In the genomic region with DNA sequence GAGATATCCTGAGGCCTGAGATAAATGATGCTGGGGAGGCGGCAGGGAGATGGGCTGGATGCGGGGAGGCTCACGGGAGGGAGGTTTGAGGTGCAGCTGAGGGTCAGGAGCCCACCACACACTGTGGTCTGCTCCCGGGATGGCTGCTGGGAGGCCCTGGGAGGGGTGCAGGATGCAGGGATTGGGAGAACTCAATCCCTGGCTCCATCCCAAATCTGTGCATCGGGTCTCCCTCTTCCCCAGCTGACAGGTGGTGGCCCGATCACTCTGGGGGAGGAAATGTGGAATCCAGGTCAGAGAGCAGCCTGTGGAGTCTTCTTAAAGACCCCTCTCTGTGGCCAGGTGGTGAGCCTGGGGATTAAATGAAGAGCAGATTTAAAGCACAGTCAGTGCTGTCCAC, we compare ENCODE assay signal across 18 cellular contexts. TPM values are rescaled to one million over a fixed set of nuclear protein-coding genes. Genes with fewer than 3 reads are reported as not detected.
DNase-seq lines count a peak whose midpoint lies in the region; ATAC-seq and TF ChIP-seq lines count a peak whose summit lies in the region.
"Had no signal": no experiment of that assay in that cellular context is flagged by ENCODE, and none has a peak within 500 bp of the region (broad histone marks: within the 10 kb centered on the region; RNA-seq: fewer than 3 reads in every experiment).

No MANE protein-coding gene starts in this region.

- H3K27ac ChIP-seq in VCaP (peak overlapping the region; percentile 51; the same call in 1 of the 2 replicates), lower lobe of right lung (peak overlapping the region; percentile 69), thymus (ENCODE audit: low read depth) (peak overlapping the region; percentile 58)
- H3K27ac ChIP-seq: 22Rv1, SK-N-MC, thoracic aorta had no signal

- no peak overlapping the region for H3K4me3 ChIP-seq in lower lobe of right lung
- no peak overlapping the region for H3K4me3 ChIP-seq in thymus (ENCODE audit: low read length)
- H3K4me3 ChIP-seq: SK-N-MC, thoracic aorta had no signal

- H3K27me3 ChIP-seq in lower lobe of right lung (ENCODE audit: low read depth): no peaks in the 10 kb centered on the region
- H3K27me3 ChIP-seq in thymus (ENCODE audit: control insufficient read depth, insufficient read depth): no peaks in the 10 kb centered on the region
- H3K27me3 ChIP-seq: BE2C had no signal

- ATAC-seq in lower lobe of right lung: no peak
- no peak for ATAC-seq in HG03432 (IDR thresholded peaks at IDR 0.05; ENCODE audit: unreplicated experiment)
- no peak for ATAC-seq in HG02759 (IDR thresholded peaks at IDR 0.05; ENCODE audit: unreplicated experiment)
- ATAC-seq: activated naive CD8-positive, alpha-beta T cell treated with anti-CD3 and anti-CD28 coated beads, Interleukin-2, amount 50 U/mL, for 24 hours; activated T-cell treated with anti-CD3 and anti-CD28 coated beads, Interleukin-2, amount 50 U/mL, for 72 hours had no signal

- H3K36me3 ChIP-seq in lower lobe of right lung (peaks cover 49% of the 10 kb centered on the region), thymus (ENCODE audit: control insufficient read depth, insufficient read depth) (peaks cover 22% of the 10 kb centered on the region)

- no peaks in the 10 kb centered on the region for H3K9me3 ChIP-seq in lower lobe of right lung
- H3K9me3 ChIP-seq in thymus (ENCODE audit: control insufficient read depth): no peaks in the 10 kb centered on the region
- H3K9me3 ChIP-seq: BE2C, thoracic aorta had no signal

- DNase-seq in DMS 273 (lab: John Stamatoyannopoulos, UW; ENCODE audit: unreplicated experiment): peak; percentile 27
- no peak for DNase-seq in DMS 273 treated with DMSO at 0.1 percent for 48 hours (lab: John Stamatoyannopoulos, UW)
- DNase-seq in lower lobe of right lung: no peak
- DNase-seq in NCI-H2081 treated with DMSO at 0.1 percent for 48 hours (lab: John Stamatoyannopoulos, UW): no peak
- DNase-seq: activated naive CD8-positive, alpha-beta T cell treated with anti-CD3 and anti-CD28 coated beads, Interleukin-2, amount 50 U/mL, for 24 hours; activated T-cell treated with anti-CD3 and anti-CD28 coated beads, Interleukin-2, amount 50 U/mL, for 72 hours; BE2C; MV-4-11; NCI-H2029; NCI-H526; stimulated activated CD4-positive, alpha-beta T cell treated with anti-CD3 and anti-CD28 coated beads, Interleukin-4, amount 100 ng/mL, for 1 hour had no signal

- intact Hi-C loops in lower lobe of right lung (cut with DNase I): no loop called here

- no peak for TF ChIP-seq CTCF in VCaP (conservative IDR thresholded peaks at IDR 0.05)
- no peak for TF ChIP-seq CTCF in lower lobe of right lung (IDR thresholded peaks at IDR 0.05)

- H3K4me1 ChIP-seq in lower lobe of right lung: peaks cover 7% of the 10 kb centered on the region
- H3K4me1 ChIP-seq in thymus (ENCODE audit: control insufficient read depth, insufficient read depth, low read length): peaks cover 29% of the 10 kb centered on the region
- H3K4me1 ChIP-seq: BE2C had no signal

- 84% methylated on average over 6 of the region's 6 CpGs for WGBS in thymus

RNA-seq across cellular contexts. Expression of a gene that starts 12.0 kb away (rescaled TPM):
- 113 TPM for total RNA-seq in lower lobe of right lung
- 59.9 TPM for polyA plus RNA-seq in thymus

RNA-seq across cellular contexts. Expression of a gene that starts 40.7 kb away (rescaled TPM):
- total RNA-seq in lower lobe of right lung: 49.0 TPM
- polyA plus RNA-seq in thymus: 32.0 TPM
